Comparison of ENCODE assay signal across 1 cellular context in genomic region chr3:182608876-182609275, GRCh38.
TF ChIP-seq lines count a peak whose summit lies in the region.

No MANE protein-coding gene starts in this region.

TF ChIP-seq in HCT116, 20 proteins besides CTCF, POLR2A, EP300 and RAD21 (continued from another document):
- TF ChIP-seq, protein P1, sequence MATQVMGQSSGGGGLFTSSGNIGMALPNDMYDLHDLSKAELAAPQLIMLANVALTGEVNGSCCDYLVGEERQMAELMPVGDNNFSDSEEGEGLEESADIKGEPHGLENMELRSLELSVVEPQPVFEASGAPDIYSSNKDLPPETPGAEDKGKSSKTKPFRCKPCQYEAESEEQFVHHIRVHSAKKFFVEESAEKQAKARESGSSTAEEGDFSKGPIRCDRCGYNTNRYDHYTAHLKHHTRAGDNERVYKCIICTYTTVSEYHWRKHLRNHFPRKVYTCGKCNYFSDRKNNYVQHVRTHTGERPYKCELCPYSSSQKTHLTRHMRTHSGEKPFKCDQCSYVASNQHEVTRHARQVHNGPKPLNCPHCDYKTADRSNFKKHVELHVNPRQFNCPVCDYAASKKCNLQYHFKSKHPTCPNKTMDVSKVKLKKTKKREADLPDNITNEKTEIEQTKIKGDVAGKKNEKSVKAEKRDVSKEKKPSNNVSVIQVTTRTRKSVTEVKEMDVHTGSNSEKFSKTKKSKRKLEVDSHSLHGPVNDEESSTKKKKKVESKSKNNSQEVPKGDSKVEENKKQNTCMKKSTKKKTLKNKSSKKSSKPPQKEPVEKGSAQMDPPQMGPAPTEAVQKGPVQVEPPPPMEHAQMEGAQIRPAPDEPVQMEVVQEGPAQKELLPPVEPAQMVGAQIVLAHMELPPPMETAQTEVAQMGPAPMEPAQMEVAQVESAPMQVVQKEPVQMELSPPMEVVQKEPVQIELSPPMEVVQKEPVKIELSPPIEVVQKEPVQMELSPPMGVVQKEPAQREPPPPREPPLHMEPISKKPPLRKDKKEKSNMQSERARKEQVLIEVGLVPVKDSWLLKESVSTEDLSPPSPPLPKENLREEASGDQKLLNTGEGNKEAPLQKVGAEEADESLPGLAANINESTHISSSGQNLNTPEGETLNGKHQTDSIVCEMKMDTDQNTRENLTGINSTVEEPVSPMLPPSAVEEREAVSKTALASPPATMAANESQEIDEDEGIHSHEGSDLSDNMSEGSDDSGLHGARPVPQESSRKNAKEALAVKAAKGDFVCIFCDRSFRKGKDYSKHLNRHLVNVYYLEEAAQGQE (IDR thresholded peaks at IDR 0.05; ENCODE audit: low read depth): no peak
- no peak for TF ChIP-seq ZNF274 (IDR thresholded peaks at IDR 0.05; ENCODE audit: low read depth, low read length)
- TF ChIP-seq SRF (IDR thresholded peaks at IDR 0.05; ENCODE audit: low read depth): no peak
- TF ChIP-seq, protein P2, sequence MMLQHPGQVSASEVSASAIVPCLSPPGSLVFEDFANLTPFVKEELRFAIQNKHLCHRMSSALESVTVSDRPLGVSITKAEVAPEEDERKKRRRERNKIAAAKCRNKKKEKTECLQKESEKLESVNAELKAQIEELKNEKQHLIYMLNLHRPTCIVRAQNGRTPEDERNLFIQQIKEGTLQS (IDR thresholded peaks at IDR 0.05): no peak
TF ChIP-seq in HCT116: peak in this region for 0.
